Comparison of ENCODE assay signal across 18 cellular contexts in genomic region chr3:156252656-156253055, GRCh38.
"Had no signal": no experiment of that assay in that cellular context is flagged by ENCODE, and none has a peak within 500 bp of the region (broad histone marks: within the 10 kb centered on the region; RNA-seq: fewer than 3 reads in every experiment).

No MANE protein-coding gene starts in this region.

- H3K36me3 ChIP-seq: suprapubic skin, upper lobe of left lung had no signal

- H3K4me3 ChIP-seq: smooth muscle cell, suprapubic skin, upper lobe of left lung had no signal

- H3K27ac ChIP-seq: suprapubic skin, upper lobe of left lung had no signal

- H3K4me1 ChIP-seq: suprapubic skin, upper lobe of left lung had no signal

- H3K4me2 ChIP-seq: smooth muscle cell had no signal

- ATAC-seq: activated CD8-positive, alpha-beta T cell treated with anti-CD3 and anti-CD28 coated beads for 36 hours; left lobe of liver; right cardiac atrium; stimulated activated naive CD8-positive, alpha-beta T cell treated with anti-CD3 and anti-CD28 coated beads, Interleukin-15, amount 100 ng/mL, for 72 hours; T-cell had no signal

- H3K9me3 ChIP-seq: suprapubic skin, upper lobe of left lung had no signal

- H3K27me3 ChIP-seq: suprapubic skin, upper lobe of left lung had no signal

- DNase-seq: activated CD4-positive, alpha-beta T cell treated with anti-CD3 and anti-CD28 coated beads, Interleukin-2, amount 10 ng/mL, durations not matched to agents 24 days and 14 days; activated CD8-positive, alpha-beta T cell treated with anti-CD3 and anti-CD28 coated beads for 36 hours; activated naive CD4-positive, alpha-beta T cell treated with anti-CD3 and anti-CD28 coated beads for 36 hours; activated T-cell treated with anti-CD3 and anti-CD28 coated beads, Interleukin-2, amount 50 U/mL, for 1 hour; aorta; effector memory CD4-positive, alpha-beta T cell; foreskin fibroblast; mammary epithelial cell; midbrain; nephron progenitor cell; right cardiac atrium; stimulated activated CD4-positive, alpha-beta T cell treated with anti-CD3 and anti-CD28 coated beads, Interleukin-4, amount 100 ng/mL, for 1 hour; stimulated activated naive CD8-positive, alpha-beta T cell treated with anti-CD3 and anti-CD28 coated beads, Interleukin-15, amount 100 ng/mL, for 72 hours; T-cell; upper lobe of left lung had no signal
